In genomic region chr10:100878291-100878910, GRCh38 we compare ENCODE assay signal across 9 cellular contexts. TPM values are rescaled to one million over a fixed set of nuclear protein-coding genes. Genes with fewer than 3 reads are reported as not detected.
A peak's percentile ranks its signal among the peaks of the same experiment; 100 is the strongest.
DNase-seq lines count a peak whose midpoint lies in the region; ATAC-seq, FAIRE-seq and TF ChIP-seq lines count a peak whose summit lies in the region.
"Had no signal": no experiment of that assay in that cellular context is flagged by ENCODE, and none has a peak within 500 bp of the region (broad histone marks: within the 10 kb centered on the region; RNA-seq: fewer than 3 reads in every experiment).

No MANE protein-coding gene starts in this region.

- DNase-seq in DMS79 treated with DMSO at 0.1 percent for 48 hours (lab: John Stamatoyannopoulos, UW) (peak; percentile 3), DMS79 (lab: John Stamatoyannopoulos, UW) (no peak), HTR-8/SVneo (ENCODE audit: insufficient read length, low spot score) (peak; percentile 83), Peyer's patch (peak; percentile 18 to 67 (median 60)), breast epithelium (ENCODE audit: low spot score in 2 of 2) (no peak), kidney glomerular epithelial cell (lab: John Stamatoyannopoulos, UW) (peak; percentile 62)
- peak; percentile 50 for DNase-seq in stimulated activated CD8-positive, alpha-beta memory T cell treated with anti-CD3 and anti-CD28 coated beads, Interleukin-4, amount 100 ng/mL, for 48 hours

- intact Hi-C loops in breast epithelium (cut with DNase I; ENCODE audit: low total_unique reads): no loop called here

- no peaks in the 10 kb centered on the region for H3K9me3 ChIP-seq in Peyer's patch
- H3K9me3 ChIP-seq in breast epithelium: no peaks in the 10 kb centered on the region

- peak in 4 of 6 experiments; percentile 46 to 74 (median 68) for TF ChIP-seq CTCF in Peyer's patch (IDR thresholded peaks at IDR 0.05)
- TF ChIP-seq CTCF in breast epithelium (IDR thresholded peaks at IDR 0.05): peak in 2 of 3 donors; percentile 54 to 69

- H3K4me3 ChIP-seq in Peyer's patch (no peak overlapping the region), breast epithelium (no peak overlapping the region)

- TF ChIP-seq POLR2A in Peyer's patch (IDR thresholded peaks at IDR 0.05): no peak
- no peak for TF ChIP-seq POLR2A in breast epithelium (IDR thresholded peaks at IDR 0.05)

- H3K27me3 ChIP-seq in Peyer's patch: no peaks in the 10 kb centered on the region
- peaks cover 0 to 17% of the 10 kb centered on the region in 2 donors for H3K27me3 ChIP-seq in breast epithelium

- FAIRE-seq in HTR-8/SVneo (lab: Jason Lieb, UNC): peak; percentile 80
- FAIRE-seq: colon had no signal

- H3K36me3 ChIP-seq in Peyer's patch (no peaks in the 10 kb centered on the region), breast epithelium (no peaks in the 10 kb centered on the region)

- ATAC-seq in GM19035 (IDR thresholded peaks at IDR 0.05; ENCODE audit: unreplicated experiment): no peak

- H3K27ac ChIP-seq in Peyer's patch: no peak overlapping the region
- no peak overlapping the region for H3K27ac ChIP-seq in breast epithelium

- peaks cover 0 to 12% (median 0%) of the 10 kb centered on the region in 4 donors for H3K4me1 ChIP-seq in Peyer's patch
- no peaks in the 10 kb centered on the region for H3K4me1 ChIP-seq in breast epithelium

RNA-seq across cellular contexts. Expression of gene SLF2, which starts 34.4 kb away (rescaled TPM):
- 10 to 100 TPM; 11.0 to 37.2 (median 32.0) TPM for total RNA-seq in Peyer's patch
- 10 to 100 TPM; 24.8 to 34.2 (median 31.8) TPM for total RNA-seq in breast epithelium

Comparison
In these comparisons a context has a peak if more than half of its experiments do, and no peak if none do; other contexts are left out.
1. DNase-seq: peak in DMS79 treated with DMSO at 0.1 percent for 48 hours (single experiment), HTR-8/SVneo (single experiment), Peyer's patch (3 of 3), kidney glomerular epithelial cell (single experiment) and stimulated activated CD8-positive, alpha-beta memory T cell treated with anti-CD3 and anti-CD28 coated beads, Interleukin-4, amount 100 ng/mL, for 48 hours (single experiment); none in DMS79 (single experiment) and breast epithelium (0 of 2).